ENCODE assay signal across 9 cellular contexts in the genomic region with DNA sequence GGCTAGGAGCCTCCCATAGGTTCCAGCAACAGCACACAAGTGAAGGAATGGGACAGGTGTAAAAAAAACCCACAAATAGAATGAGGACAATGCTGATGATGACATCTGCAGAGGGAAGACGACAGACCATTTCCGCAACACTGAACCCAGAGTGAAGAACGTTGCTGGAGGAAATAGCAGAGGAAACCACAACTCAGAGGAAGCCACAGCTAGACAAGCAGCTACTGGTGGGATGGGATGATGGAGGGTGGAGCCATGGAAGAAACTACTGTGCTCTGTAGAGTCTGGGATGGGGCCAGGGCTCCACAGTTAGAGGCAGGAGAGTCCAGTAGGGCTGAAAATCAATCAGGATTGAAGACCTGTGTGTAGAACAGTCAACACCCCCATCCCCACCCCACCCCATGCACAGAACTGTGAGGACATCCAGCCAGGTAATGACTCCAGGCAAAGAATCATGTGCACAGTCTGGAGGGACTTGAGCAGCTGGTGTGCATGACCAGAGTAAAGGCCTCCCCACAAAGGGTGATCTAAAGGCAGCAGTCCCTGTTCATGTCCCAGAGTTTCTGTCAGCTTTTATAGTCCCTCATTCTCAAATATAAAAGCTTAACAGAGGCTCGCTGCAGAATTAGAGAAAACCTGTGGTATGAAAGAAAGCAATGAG.
A peak's percentile ranks its signal among the peaks of the same experiment; 100 is the strongest.
DNase-seq lines count a peak whose midpoint lies in the region; ATAC-seq and TF ChIP-seq lines count a peak whose summit lies in the region.
"Had no signal": no experiment of that assay in that cellular context is flagged by ENCODE, and none has a peak within 500 bp of the region (broad histone marks: within the 10 kb centered on the region; RNA-seq: fewer than 3 reads in every experiment).

No MANE protein-coding gene starts in this region.

- intact Hi-C loops in left lung (cut with DNase I) = no loop called here
- intact Hi-C loops in dorsolateral prefrontal cortex (cut with DNase I) = no loop called here

- DNase-seq in CD1c-positive myeloid dendritic cell (ENCODE audit: extremely low spot score) (peak; percentile 14), M059J (ENCODE audit: low read depth) (peak; percentile 79), left lung (no peak), dorsolateral prefrontal cortex (no peak)
- DNase-seq in activated CD8-positive, alpha-beta memory T cell treated with anti-CD3 and anti-CD28 coated beads, Interleukin-2, amount 10 ng/mL, durations not matched to agents 7 days and 5 days = peak; percentile 89

- H3K4me1 Mint-ChIP-seq in activated CD8-positive, alpha-beta memory T cell treated with anti-CD3 and anti-CD28 coated beads, Interleukin-2, amount 10 ng/mL, durations not matched to agents 7 days and 5 days = peaks cover 54% of the 10 kb centered on the region

- H3K36me3 ChIP-seq in left lung = no peaks in the 10 kb centered on the region
- H3K36me3 ChIP-seq: heart left ventricle had no signal

- no peak overlapping the region for H3K4me3 ChIP-seq in left lung
- no peak overlapping the region for H3K4me3 ChIP-seq in dorsolateral prefrontal cortex
- H3K4me3 ChIP-seq: heart left ventricle had no signal

- H3K4me3 Mint-ChIP-seq in activated CD8-positive, alpha-beta memory T cell treated with anti-CD3 and anti-CD28 coated beads, Interleukin-2, amount 10 ng/mL, durations not matched to agents 7 days and 5 days = peak overlapping the region; percentile 38

- H3K27me3 ChIP-seq in left lung (no peaks in the 10 kb centered on the region), dorsolateral prefrontal cortex (peaks cover 0 to 2% (median 0%) of the 10 kb centered on the region in 45 donors)
- H3K27me3 ChIP-seq: heart left ventricle had no signal

- H3K36me3 Mint-ChIP-seq in activated CD8-positive, alpha-beta memory T cell treated with anti-CD3 and anti-CD28 coated beads, Interleukin-2, amount 10 ng/mL, durations not matched to agents 7 days and 5 days = peaks cover 21% of the 10 kb centered on the region

- no peaks in the 10 kb centered on the region for H3K9me3 ChIP-seq in left lung
- H3K9me3 ChIP-seq: heart left ventricle had no signal

- no peak overlapping the region for H3K27ac ChIP-seq in left lung
- H3K27ac ChIP-seq in dorsolateral prefrontal cortex = no peak overlapping the region
- H3K27ac ChIP-seq: heart left ventricle had no signal

- CTCF ChIA-PET in activated CD8-positive, alpha-beta memory T cell treated with anti-CD3 and anti-CD28 coated beads, Interleukin-2, amount 10 ng/mL, durations not matched to agents 7 days and 5 days (lab: Charles Lee) = interaction anchor here (1.1 to 2.1 kb wide), 4 partner anchors 8 to 32 kb away, joined by 3 to 16 read pairs (median 6); no protein-coding TSS in a partner anchor

- H3K27ac Mint-ChIP-seq in activated CD8-positive, alpha-beta memory T cell treated with anti-CD3 and anti-CD28 coated beads, Interleukin-2, amount 10 ng/mL, durations not matched to agents 7 days and 5 days = peak overlapping the region; percentile 93

- ATAC-seq in activated CD8-positive, alpha-beta memory T cell treated with anti-CD3 and anti-CD28 coated beads, Interleukin-2, amount 10 ng/mL, durations not matched to agents 7 days and 5 days = peak; percentile 99
- peak; percentile 41 for ATAC-seq in left lung
- ATAC-seq in GM18498 (IDR thresholded peaks at IDR 0.05; ENCODE audit: unreplicated experiment) = no peak
- no peak for ATAC-seq in GM18502 (IDR thresholded peaks at IDR 0.05; ENCODE audit: poor library complexity, unreplicated experiment)
- no peak for ATAC-seq in GM19324 (IDR thresholded peaks at IDR 0.05; ENCODE audit: low FRiP score, unreplicated experiment)

- H3K9me3 Mint-ChIP-seq in activated CD8-positive, alpha-beta memory T cell treated with anti-CD3 and anti-CD28 coated beads, Interleukin-2, amount 10 ng/mL, durations not matched to agents 7 days and 5 days (ENCODE audit: low read depth) = no peaks in the 10 kb centered on the region

- H3K27me3 Mint-ChIP-seq in activated CD8-positive, alpha-beta memory T cell treated with anti-CD3 and anti-CD28 coated beads, Interleukin-2, amount 10 ng/mL, durations not matched to agents 7 days and 5 days = peaks cover 4% of the 10 kb centered on the region

- TF ChIP-seq CTCF in left lung (IDR thresholded peaks at IDR 0.05) (no peak), dorsolateral prefrontal cortex (IDR thresholded peaks at IDR 0.05 in 54 of 56, conservative IDR thresholded peaks at IDR 0.05 in 2 of 56; ENCODE audit: low read depth in 1 of 56, partially characterized antibody in 56 of 56) (no peak)

- H3K4me1 ChIP-seq in left lung = peaks cover 0 to 9% of the 10 kb centered on the region in 2 donors

Comparison
In these comparisons a context has a peak if more than half of its experiments do, and no peak if none do; other contexts are left out.
1. DNase-seq: peak in CD1c-positive myeloid dendritic cell (single experiment), M059J (single experiment) and activated CD8-positive, alpha-beta memory T cell treated with anti-CD3 and anti-CD28 coated beads, Interleukin-2, amount 10 ng/mL, durations not matched to agents 7 days and 5 days (single experiment); none in left lung (0 of 2) and dorsolateral prefrontal cortex (0 of 10).
2. ATAC-seq: peak in activated CD8-positive, alpha-beta memory T cell treated with anti-CD3 and anti-CD28 coated beads, Interleukin-2, amount 10 ng/mL, durations not matched to agents 7 days and 5 days (single experiment) and left lung (single experiment); none in GM18498 (single experiment), GM18502 (single experiment) and GM19324 (single experiment).